In genomic region chr10:62085821-62086220, GRCh38 we compare ENCODE assay signal across 14 cellular contexts.
DNase-seq lines count a peak whose midpoint lies in the region; ATAC-seq and TF ChIP-seq lines count a peak whose summit lies in the region.
"Had no signal": no experiment of that assay in that cellular context is flagged by ENCODE, and none has a peak within 500 bp of the region (broad histone marks: within the 10 kb centered on the region; RNA-seq: fewer than 3 reads in every experiment).

No MANE protein-coding gene starts in this region.

- POLR2A ChIA-PET in Caco-2 (lab: Charles Lee), result no interaction called here
- POLR2A ChIA-PET in activated naive CD8-positive, alpha-beta T cell treated with anti-CD3 and anti-CD28 coated beads, Interleukin-2, amount 10 ng/mL, durations not matched to agents 7 days and 5 days (lab: Charles Lee), result interaction anchor here (0.6 kb wide), 1 partner anchor 157 kb away, joined by 3 read pairs; no protein-coding TSS in a partner anchor
- POLR2A ChIA-PET in T-cell (lab: Charles Lee), result interaction anchor here (0.6 kb wide), 2 partner anchors 24 to 35 kb away, joined by 4 to 5 read pairs; no protein-coding TSS in a partner anchor

- intact Hi-C loops in Caco-2 (cut with micrococcal nuclease; ENCODE audit: unreplicated experiment), result no loop called here

- no peaks in the 10 kb centered on the region for H3K27me3 ChIP-seq in ACC112 (ENCODE audit: insufficient read depth, low read length)
- no peaks in the 10 kb centered on the region for H3K27me3 ChIP-seq in Caco-2 (replicated peaks; ENCODE audit: control insufficient read depth, insufficient read depth, low read length)
- H3K27me3 ChIP-seq: BLaER1 had no signal

- no peak overlapping the region for H3K4me3 Mint-ChIP-seq in Caco-2 (ENCODE audit: unreplicated experiment)
- H3K4me3 Mint-ChIP-seq in activated naive CD8-positive, alpha-beta T cell treated with anti-CD3 and anti-CD28 coated beads, Interleukin-2, amount 10 ng/mL, durations not matched to agents 7 days and 5 days, result no peak overlapping the region
- no peak overlapping the region for H3K4me3 Mint-ChIP-seq in progenitor cell of endocrine pancreas (ENCODE audit: low read depth)
- H3K4me3 Mint-ChIP-seq in T-cell, result no peak overlapping the region

- H3K36me3 Mint-ChIP-seq in Caco-2 (ENCODE audit: insufficient read depth, unreplicated experiment), result peaks cover 100% of the 10 kb centered on the region
- H3K36me3 Mint-ChIP-seq in activated naive CD8-positive, alpha-beta T cell treated with anti-CD3 and anti-CD28 coated beads, Interleukin-2, amount 10 ng/mL, durations not matched to agents 7 days and 5 days, result peaks cover 63% of the 10 kb centered on the region
- H3K36me3 Mint-ChIP-seq in progenitor cell of endocrine pancreas (ENCODE audit: insufficient read depth), result peaks cover 21% of the 10 kb centered on the region
- peaks cover 51% of the 10 kb centered on the region for H3K36me3 Mint-ChIP-seq in T-cell

- H3K36me3 ChIP-seq in ACC112 (ENCODE audit: insufficient read depth, low read length), result peaks cover 32% of the 10 kb centered on the region
- H3K36me3 ChIP-seq in Caco-2 (ENCODE audit: control insufficient read depth, insufficient read depth, low read length), result peaks cover 12% of the 10 kb centered on the region

- H3K9me3 Mint-ChIP-seq in Caco-2 (ENCODE audit: unreplicated experiment), result peaks cover 7% of the 10 kb centered on the region
- peaks cover 6% of the 10 kb centered on the region for H3K9me3 Mint-ChIP-seq in activated naive CD8-positive, alpha-beta T cell treated with anti-CD3 and anti-CD28 coated beads, Interleukin-2, amount 10 ng/mL, durations not matched to agents 7 days and 5 days
- no peaks in the 10 kb centered on the region for H3K9me3 Mint-ChIP-seq in progenitor cell of endocrine pancreas (ENCODE audit: low read depth)
- H3K9me3 Mint-ChIP-seq in T-cell, result no peaks in the 10 kb centered on the region

- peaks cover 73% of the 10 kb centered on the region for H3K4me1 Mint-ChIP-seq in Caco-2 (ENCODE audit: low read depth, unreplicated experiment)
- peaks cover 55% of the 10 kb centered on the region for H3K4me1 Mint-ChIP-seq in activated naive CD8-positive, alpha-beta T cell treated with anti-CD3 and anti-CD28 coated beads, Interleukin-2, amount 10 ng/mL, durations not matched to agents 7 days and 5 days
- peaks cover 29% of the 10 kb centered on the region for H3K4me1 Mint-ChIP-seq in progenitor cell of endocrine pancreas (ENCODE audit: low read depth)
- peaks cover 67 to 68% (median 68%) of the 10 kb centered on the region in 3 donors for H3K4me1 Mint-ChIP-seq in T-cell

- H3K27ac Mint-ChIP-seq in Caco-2 (ENCODE audit: unreplicated experiment), result peak overlapping the region; percentile 50
- H3K27ac Mint-ChIP-seq in activated naive CD8-positive, alpha-beta T cell treated with anti-CD3 and anti-CD28 coated beads, Interleukin-2, amount 10 ng/mL, durations not matched to agents 7 days and 5 days, result peak overlapping the region; percentile 45
- peak overlapping the region; percentile 45 for H3K27ac Mint-ChIP-seq in progenitor cell of endocrine pancreas
- peak overlapping the region in 1 of 2 donors; percentile 76 for H3K27ac Mint-ChIP-seq in T-cell

- TF ChIP-seq CTCF in Caco-2 (IDR thresholded peaks at IDR 0.05; ENCODE audit: insufficient read depth in 1 of 2, low read depth in 1 of 2, low read length in 1 of 2, severe bottlenecking in 1 of 2, unreplicated experiment in 1 of 2) (no peak), progenitor cell of endocrine pancreas (IDR thresholded peaks at IDR 0.05; ENCODE audit: unreplicated experiment) (no peak)

- H3K27ac ChIP-seq in ACC112 (ENCODE audit: low read depth, low read length), result peak overlapping the region; percentile 97; the same call in 1 of the 2 replicates
- H3K27ac ChIP-seq: BLaER1 had no signal

- H3K4me3 ChIP-seq in ACC112 (ENCODE audit: low read depth, low read length) (no peak overlapping the region), Caco-2 (ENCODE audit: low read depth, low read length) (no peak overlapping the region)
- H3K4me3 ChIP-seq: BLaER1 had no signal

- CTCF ChIA-PET in Caco-2 (lab: Charles Lee), result no interaction called here
- CTCF ChIA-PET in T-cell (lab: Charles Lee), result interaction anchor here (0.6 to 1.3 kb wide), 2 partner anchors 48 to 1319 kb away, joined by 3 to 4 read pairs; no protein-coding TSS in a partner anchor

- no peak overlapping the region for H2AFZ ChIP-seq in ACC112 (ENCODE audit: low read length, unreplicated experiment)

- H3K79me2 ChIP-seq in ACC112 (ENCODE audit: control insufficient read depth, insufficient read depth, low read length, unreplicated experiment), result peaks cover 22% of the 10 kb centered on the region

- H3K27me3 Mint-ChIP-seq in Caco-2 (ENCODE audit: insufficient read depth, unreplicated experiment) (no peaks in the 10 kb centered on the region), progenitor cell of endocrine pancreas (no peaks in the 10 kb centered on the region), T-cell (no peaks in the 10 kb centered on the region)
- H3K27me3 Mint-ChIP-seq in activated naive CD8-positive, alpha-beta T cell treated with anti-CD3 and anti-CD28 coated beads, Interleukin-2, amount 10 ng/mL, durations not matched to agents 7 days and 5 days, result no peaks in the 10 kb centered on the region

- peaks cover 56% of the 10 kb centered on the region for H3K4me1 ChIP-seq in ACC112 (ENCODE audit: control insufficient read depth, insufficient read depth, low read length, unreplicated experiment)
- H3K4me1 ChIP-seq in Caco-2, result peaks cover 49% of the 10 kb centered on the region

- no peak for ATAC-seq in activated naive CD8-positive, alpha-beta T cell treated with anti-CD3 and anti-CD28 coated beads, Interleukin-2, amount 10 ng/mL, durations not matched to agents 7 days and 5 days (ENCODE audit: low read depth)
- ATAC-seq in T-cell (replicated peaks in 1 of 4), result no peak
- ATAC-seq in GM19467 (IDR thresholded peaks at IDR 0.05; ENCODE audit: unreplicated experiment), result no peak
- ATAC-seq: HCT116 had no signal

- H3K9me3 ChIP-seq in Caco-2, result no peaks in the 10 kb centered on the region
- H3K9me3 ChIP-seq: BLaER1 had no signal

- BruUV-seq in Caco-2 (replicated peaks; lab: Mats Ljungman, UMichigan), result TSS peak; percentile 12

- DNase-seq in Caco-2 (no peak), progenitor cell of endocrine pancreas (ENCODE audit: low spot score, unreplicated experiment) (no peak), T-cell (no peak), putamen (ENCODE audit: low spot score) (no peak)
- DNase-seq in activated naive CD8-positive, alpha-beta T cell treated with anti-CD3 and anti-CD28 coated beads, Interleukin-2, amount 10 ng/mL, durations not matched to agents 7 days and 5 days, result no peak
- DNase-seq: activated CD4-positive, CD25-positive, alpha-beta regulatory T cell; NCI-H1436; NCI-H2227 treated with DMSO at 0.1 percent for 48 hours; NK-92 treated with Interleukin-12 subunit alpha and Interleukin-12 subunit beta, amount 100 ng/mL, for 24 hours; substantia nigra had no signal
